Comparison of ENCODE assay signal across 8 cellular contexts in genomic region chr17:49764559-49765180, GRCh38. TPM values are rescaled to one million over a fixed set of nuclear protein-coding genes. Genes with fewer than 3 reads are reported as not detected.
A peak's percentile ranks its signal among the peaks of the same experiment; 100 is the strongest.
DNase-seq lines count a peak whose midpoint lies in the region; ATAC-seq and TF ChIP-seq lines count a peak whose summit lies in the region.

No MANE protein-coding gene starts in this region.

- peaks cover 42% of the 10 kb centered on the region for H3K4me1 ChIP-seq in CD4-positive, CD25-positive, alpha-beta regulatory T cell (ENCODE audit: control insufficient read depth, insufficient read depth, low read length, poor library complexity, severe bottlenecking)
- H3K4me1 ChIP-seq in duodenal mucosa (ENCODE audit: control insufficient read depth in 1 of 2, insufficient read depth in 2 of 2, low read length in 2 of 2) (peaks cover 13 to 34% of the 10 kb centered on the region in 2 donors), neural progenitor cell (peaks cover 16% of the 10 kb centered on the region)

- no peak for DNase-seq in CD4-positive, CD25-positive, alpha-beta regulatory T cell
- no peak for DNase-seq in NB4 (ENCODE audit: low read depth)
- DNase-seq in neural progenitor cell (ENCODE audit: low spot score), result no peak
- DNase-seq in A172 (ENCODE audit: low spot score), result no peak
- no peak for DNase-seq in NCI-H1092 (lab: John Stamatoyannopoulos, UW)
- DNase-seq in GM19240 (ENCODE audit: insufficient read length, low spot score), result no peak

- H3K4me2 ChIP-seq in neural progenitor cell, result peak overlapping the region; percentile 67

- peak overlapping the region; percentile 44 to 95 (median 90) for H3K4me3 Mint-ChIP-seq in CD4-positive, CD25-positive, alpha-beta regulatory T cell
- peak overlapping the region; percentile 90 for H3K4me3 Mint-ChIP-seq in neural progenitor cell

- peaks cover 23 to 40% (median 30%) of the 10 kb centered on the region in 4 donors for H3K4me1 Mint-ChIP-seq in CD4-positive, CD25-positive, alpha-beta regulatory T cell
- peaks cover 22% of the 10 kb centered on the region for H3K4me1 Mint-ChIP-seq in neural progenitor cell

- no peaks in the 10 kb centered on the region for H3K27me3 Mint-ChIP-seq in CD4-positive, CD25-positive, alpha-beta regulatory T cell
- peaks cover 5% of the 10 kb centered on the region for H3K27me3 Mint-ChIP-seq in neural progenitor cell (ENCODE audit: insufficient read depth, low read depth)

- no peak for TF ChIP-seq POLR2A in NB4 (IDR thresholded peaks at IDR 0.05; ENCODE audit: extremely low read depth, insufficient read length)

- H2AFZ ChIP-seq in neural progenitor cell (replicated peaks), result peak overlapping the region; percentile 52

- no peaks in the 10 kb centered on the region for H3K9me3 ChIP-seq in CD4-positive, CD25-positive, alpha-beta regulatory T cell (ENCODE audit: control insufficient read depth in 2 of 2, low read length in 2 of 2)
- H3K9me3 ChIP-seq in duodenal mucosa (ENCODE audit: control insufficient read depth in 1 of 2, low read length in 2 of 2) (no peaks in the 10 kb centered on the region), neural progenitor cell (ENCODE audit: low read depth) (no peaks in the 10 kb centered on the region)

- H4K20me1 ChIP-seq in neural progenitor cell (ENCODE audit: low read depth), result peaks cover 38% of the 10 kb centered on the region

- peaks cover 41% of the 10 kb centered on the region for H3K79me2 ChIP-seq in neural progenitor cell (ENCODE audit: low read depth)

- peaks cover 0 to 2% (median 0%) of the 10 kb centered on the region in 7 donors for H3K9me3 Mint-ChIP-seq in CD4-positive, CD25-positive, alpha-beta regulatory T cell
- no peaks in the 10 kb centered on the region for H3K9me3 Mint-ChIP-seq in neural progenitor cell

- H3K27ac Mint-ChIP-seq in CD4-positive, CD25-positive, alpha-beta regulatory T cell, result peak overlapping the region; percentile 2 to 92 (median 82)
- H3K27ac Mint-ChIP-seq in neural progenitor cell, result no peak overlapping the region

- no peak for ATAC-seq in CD4-positive, CD25-positive, alpha-beta regulatory T cell (ENCODE audit: low read depth in 2 of 2)
- ATAC-seq in GM19324 (IDR thresholded peaks at IDR 0.05; ENCODE audit: low FRiP score, unreplicated experiment), result no peak

- peaks cover 3% of the 10 kb centered on the region for H3K36me3 Mint-ChIP-seq in CD4-positive, CD25-positive, alpha-beta regulatory T cell
- no peaks in the 10 kb centered on the region for H3K36me3 Mint-ChIP-seq in neural progenitor cell

- H3K36me3 ChIP-seq in CD4-positive, CD25-positive, alpha-beta regulatory T cell (ENCODE audit: control insufficient read depth, insufficient read depth, low read length), result peaks cover 9% of the 10 kb centered on the region
- H3K36me3 ChIP-seq in duodenal mucosa (ENCODE audit: control insufficient read depth in 1 of 2, insufficient read depth in 2 of 2, low read length in 2 of 2) (no peaks in the 10 kb centered on the region), neural progenitor cell (no peaks in the 10 kb centered on the region)

- no peak for TF ChIP-seq CTCF in NB4 (IDR thresholded peaks at IDR 0.05; ENCODE audit: low read depth, low read length)
- TF ChIP-seq CTCF in neural progenitor cell (IDR thresholded peaks at IDR 0.05), result no peak

- H3K27ac ChIP-seq in CD4-positive, CD25-positive, alpha-beta regulatory T cell (ENCODE audit: insufficient read depth, low read length, poor library complexity, severe bottlenecking), result peak overlapping the region; percentile 77
- H3K27ac ChIP-seq in duodenal mucosa (ENCODE audit: low read depth, low read length) (no peak overlapping the region), neural progenitor cell (no peak overlapping the region)

- H3K27me3 ChIP-seq in CD4-positive, CD25-positive, alpha-beta regulatory T cell (ENCODE audit: control insufficient read depth, insufficient read depth, low read length), result no peaks in the 10 kb centered on the region
- H3K27me3 ChIP-seq in duodenal mucosa (ENCODE audit: control insufficient read depth in 1 of 2, insufficient read depth in 2 of 2, low read length in 2 of 2), result no peaks in the 10 kb centered on the region
- peaks cover 20% of the 10 kb centered on the region for H3K27me3 ChIP-seq in neural progenitor cell

- H3F3A ChIP-seq in neural progenitor cell (ENCODE audit: low read depth), result peaks cover 4% of the 10 kb centered on the region

- no peak overlapping the region for H3K9ac ChIP-seq in duodenal mucosa (ENCODE audit: low read depth in 1 of 2, low read length in 2 of 2)
- H3K9ac ChIP-seq in neural progenitor cell, result no peak overlapping the region

- H3K4me3 ChIP-seq in CD4-positive, CD25-positive, alpha-beta regulatory T cell (ENCODE audit: low read depth, low read length), result peak overlapping the region; percentile 80
- peak overlapping the region; percentile 48 for H3K4me3 ChIP-seq in NB4 (ENCODE audit: low read depth, low read length)
- H3K4me3 ChIP-seq in duodenal mucosa (ENCODE audit: low read depth in 1 of 2, low read length in 2 of 2), result peak overlapping the region; percentile 61 to 81
- peak overlapping the region; percentile 41 for H3K4me3 ChIP-seq in neural progenitor cell

RNA-seq across cellular contexts. Expression of gene FAM117A, which starts 0.7 kb away (rescaled TPM):
- 83.3 TPM for total RNA-seq in CD4-positive, CD25-positive, alpha-beta regulatory T cell
- polyA plus RNA-seq in CD4-positive, CD25-positive, alpha-beta regulatory T cell, result 10 to 100 TPM; 49.0 to 67.4 (median 64.7) TPM
- total RNA-seq in neural progenitor cell (ENCODE audit: low replicate concordance), result 14.6 and 29.5 TPM in 2 replicates
- total RNA-seq in A172 (2014; rRNA removed; shearing (Covaris generic)), result 4.6 and 12.0 TPM in 2 replicates

RNA-seq across cellular contexts. Expression of gene KAT7, which starts 23.8 kb away (rescaled TPM):
- total RNA-seq in CD4-positive, CD25-positive, alpha-beta regulatory T cell, result 207 TPM
- polyA plus RNA-seq in CD4-positive, CD25-positive, alpha-beta regulatory T cell, result 10 to 100 TPM; 37.0 to 49.6 (median 46.9) TPM
- total RNA-seq in neural progenitor cell (ENCODE audit: low replicate concordance), result 125 and 139 TPM in 2 replicates
- total RNA-seq in A172 (2014; rRNA removed; shearing (Covaris generic)), result 30.3 and 33.4 TPM in 2 replicates

RNA-seq across cellular contexts. Expression of gene SLC35B1, which starts 56.9 kb away (rescaled TPM):
- 51.8 TPM for total RNA-seq in CD4-positive, CD25-positive, alpha-beta regulatory T cell
- polyA plus RNA-seq in CD4-positive, CD25-positive, alpha-beta regulatory T cell, result 10 to 100 TPM; 28.2 to 38.8 (median 34.1) TPM
- total RNA-seq in neural progenitor cell (ENCODE audit: low replicate concordance), result 52.7 and 62.1 TPM in 2 replicates
- total RNA-seq in A172 (2014; rRNA removed; shearing (Covaris generic)), result 101 and 112 TPM in 2 replicates
